In the genomic region with DNA sequence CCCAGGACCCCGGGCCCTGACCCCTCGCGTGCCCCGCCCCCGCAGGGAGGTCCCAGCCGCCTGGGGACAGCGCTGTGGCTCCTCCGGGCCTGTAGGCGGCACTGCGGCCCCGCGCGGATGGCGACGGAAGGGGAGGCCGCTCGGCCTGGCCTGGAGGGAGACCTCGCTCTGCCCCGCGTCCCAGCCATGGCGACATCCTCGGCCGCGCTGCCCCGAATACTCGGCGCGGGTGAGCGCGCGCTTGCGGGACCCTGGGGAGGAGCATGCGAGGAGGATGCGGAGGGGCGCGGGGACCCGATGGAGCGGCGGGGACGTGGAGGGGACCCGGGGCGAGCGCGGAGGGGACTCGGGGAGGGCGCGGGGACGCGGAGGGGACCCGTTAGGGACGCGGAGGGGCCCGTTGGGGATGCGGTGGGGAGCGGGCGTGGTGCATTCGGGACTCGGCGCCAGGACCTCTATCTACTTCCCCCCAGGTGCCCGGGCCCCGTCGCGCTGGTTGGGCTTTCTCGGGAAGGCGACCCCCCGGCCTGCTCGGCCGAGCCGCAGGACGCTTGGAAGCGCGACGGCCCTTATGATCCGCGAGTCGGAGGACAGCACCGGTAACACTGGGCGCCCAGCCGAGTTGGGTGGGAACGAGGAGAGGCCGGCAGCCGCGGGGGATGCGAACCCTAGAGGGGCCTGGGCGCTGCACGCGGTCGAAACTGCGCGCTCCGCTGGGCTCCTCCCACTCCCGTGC, we compare ENCODE assay signal across 8 cellular contexts. TPM values are rescaled to one million over a fixed set of nuclear protein-coding genes. Genes with fewer than 3 reads are reported as not detected.
DNase-seq lines count a peak whose midpoint lies in the region; ATAC-seq and TF ChIP-seq lines count a peak whose summit lies in the region.

TSS of gene MRPS2 (plus strand) at position 158 of the 736 bp plus-strand sequence. CDS start at position 187, 29 bp downstream.

- H3K4me1 ChIP-seq in CD4-positive, alpha-beta memory T cell (ENCODE audit: insufficient read depth, low read length), result peaks cover 29% of the 10 kb centered on the region
- H3K4me1 ChIP-seq in OCI-LY7 (ENCODE audit: insufficient read depth, low read length, poor library complexity, severe bottlenecking) (peaks cover 18% of the 10 kb centered on the region), muscle layer of colon (ENCODE audit: insufficient read depth, low read length) (peaks cover 14% of the 10 kb centered on the region)

- no peaks in the 10 kb centered on the region for H3K9me3 Mint-ChIP-seq in CD4-positive, alpha-beta memory T cell

- H3K27ac ChIP-seq in CD4-positive, alpha-beta memory T cell (ENCODE audit: low read depth, low read length), result peak within 1 kb of the TSS; percentile 60
- H3K27ac ChIP-seq in OCI-LY7 (ENCODE audit: low read depth, low read length, poor library complexity, severe bottlenecking), result peak within 1 kb of the TSS; percentile 39
- H3K27ac ChIP-seq in muscle layer of colon (ENCODE audit: low read depth, low read length), result peak within 1 kb of the TSS; percentile 79

- no peaks in the 10 kb centered on the region for H3K27me3 ChIP-seq in CD4-positive, alpha-beta memory T cell (ENCODE audit: insufficient read depth, low read length)
- no peaks in the 10 kb centered on the region for H3K27me3 ChIP-seq in muscle layer of colon (ENCODE audit: control insufficient read depth in 1 of 2, insufficient read depth in 2 of 2, low read length in 2 of 2)

- CTCF ChIA-PET in CD4-positive, alpha-beta memory T cell (lab: Charles Lee; ENCODE audit: partially characterized antibody), result no interaction called here
- CTCF ChIA-PET in OCI-LY7 (lab: Charles Lee; ENCODE audit: unreplicated experiment), result no interaction called here

- peak; percentile 65 for TF ChIP-seq POLR2A in erythroblast (IDR thresholded peaks at IDR 0.05; ENCODE audit: low read length)

- H3K4me3 Mint-ChIP-seq in CD4-positive, alpha-beta memory T cell, result peak within 1 kb of the TSS; percentile 83 to 94 (median 90)

- peak; percentile 79 for ATAC-seq in GM19397 (IDR thresholded peaks at IDR 0.05; ENCODE audit: unreplicated experiment)

- H3K9me2 ChIP-seq in OCI-LY7 (ENCODE audit: insufficient read depth, low read length), result no peaks in the 10 kb centered on the region

- peaks cover 1 to 3% of the 10 kb centered on the region in 2 donors for H3K27me3 Mint-ChIP-seq in CD4-positive, alpha-beta memory T cell

- H3K9ac ChIP-seq in muscle layer of colon (ENCODE audit: low read length), result peak within 1 kb of the TSS; percentile 61

- peaks cover 23% of the 10 kb centered on the region for H3K36me3 ChIP-seq in CD4-positive, alpha-beta memory T cell (ENCODE audit: insufficient read depth, low read length)
- H3K36me3 ChIP-seq in OCI-LY7 (ENCODE audit: insufficient read depth, low read length) (peaks cover 41% of the 10 kb centered on the region), muscle layer of colon (ENCODE audit: insufficient read depth, low read length) (peaks cover 37% of the 10 kb centered on the region)

- BruUV-seq in OCI-LY7 (replicated peaks; lab: Mats Ljungman, UMichigan), result no TSS peak

- H3K9me3 ChIP-seq in CD4-positive, alpha-beta memory T cell (ENCODE audit: control insufficient read depth in 1 of 2, low read length in 2 of 2), result no peaks in the 10 kb centered on the region
- H3K9me3 ChIP-seq in OCI-LY7 (ENCODE audit: low read length) (no peaks in the 10 kb centered on the region), muscle layer of colon (ENCODE audit: low read length) (no peaks in the 10 kb centered on the region)

- peak within 1 kb of the TSS; percentile 100 for H3K4me2 ChIP-seq in OCI-LY7 (ENCODE audit: low read length)

- intact Hi-C loops in CD4-positive, alpha-beta memory T cell (cut with micrococcal nuclease), result no loop called here
- intact Hi-C loops in OCI-LY7 (cut with micrococcal nuclease; ENCODE audit: unreplicated experiment), result no loop called here

- H2AFZ ChIP-seq in OCI-LY7 (ENCODE audit: low read length), result peak within 1 kb of the TSS; percentile 99

- H3K4me1 Mint-ChIP-seq in CD4-positive, alpha-beta memory T cell, result peaks cover 8 to 34% (median 22%) of the 10 kb centered on the region in 4 donors

- peak; percentile 75 to 86 (median 81) for DNase-seq in CD4-positive, alpha-beta memory T cell
- peak; percentile 89 for DNase-seq in HK-2 (ENCODE audit: unreplicated experiment)
- DNase-seq in OCI-LY7 (ENCODE audit: low spot score), result peak; percentile 89
- DNase-seq in activated T-cell treated with anti-CD3 and anti-CD28 coated beads for 48 hours (ENCODE audit: low read depth), result peak; percentile 87
- peak; percentile 90 to 93 for DNase-seq in erythroblast (lab: John Stamatoyannopoulos, UW)
- DNase-seq in stimulated activated CD8-positive, alpha-beta memory T cell treated with anti-CD3 and anti-CD28 coated beads, Interleukin-7, amount 100 ng/mL, for 1 hour (ENCODE audit: low read depth in 2 of 2), result peak; percentile 66 to 73

- TF ChIP-seq CTCF in OCI-LY7 (conservative IDR thresholded peaks at IDR 0.05; ENCODE audit: low read length), result peak; percentile 79

- peak within 1 kb of the TSS; percentile 53 to 96 (median 81) for H3K27ac Mint-ChIP-seq in CD4-positive, alpha-beta memory T cell

- peaks cover 18 to 27% of the 10 kb centered on the region in 2 donors for H3K36me3 Mint-ChIP-seq in CD4-positive, alpha-beta memory T cell

- POLR2A ChIA-PET in CD4-positive, alpha-beta memory T cell (lab: Charles Lee; ENCODE audit: partially characterized antibody), result interaction anchor here (1.2 to 1.5 kb wide), 2 partner anchors 20 to 1044 kb away, joined by 4 read pairs; no protein-coding TSS in a partner anchor
- POLR2A ChIA-PET in OCI-LY7 (lab: Charles Lee), result no interaction called here

- H3K4me3 ChIP-seq in CD4-positive, alpha-beta memory T cell (ENCODE audit: low read length in 2 of 2), result peak within 1 kb of the TSS; percentile 62 to 81
- H3K4me3 ChIP-seq in OCI-LY7 (ENCODE audit: low read depth, low read length, poor library complexity, severe bottlenecking), result peak within 1 kb of the TSS; percentile 89
- H3K4me3 ChIP-seq in muscle layer of colon (ENCODE audit: low read depth in 1 of 2, low read length in 2 of 2), result peak within 1 kb of the TSS; percentile 96 to 99

- no peaks in the 10 kb centered on the region for H4K20me1 ChIP-seq in OCI-LY7 (ENCODE audit: insufficient read depth, low read length)

- H3K79me2 ChIP-seq in OCI-LY7 (ENCODE audit: insufficient read depth, low read depth, low read length), result peaks cover 16% of the 10 kb centered on the region; the same call in 1 of the 2 replicates

RNA-seq across cellular contexts. Expression of gene MRPS2, which starts in this region (rescaled TPM):
- 10 to 100 TPM; 26.2 to 28.2 TPM for total RNA-seq in CD4-positive, alpha-beta memory T cell
- polyA plus RNA-seq in CD4-positive, alpha-beta memory T cell, result 10 to 100 TPM; 38.3 to 57.2 TPM
- 30.2 and 42.7 TPM in 2 replicates for total RNA-seq in OCI-LY7 (2014; rRNA removed; shearing (Covaris generic))
- 50.3 and 55.7 TPM in 2 replicates for total RNA-seq in OCI-LY7 (2022)

Comparison
In these comparisons a context has a peak if more than half of its experiments do, and no peak if none do; other contexts are left out.
1. Peak in every context shown above with its lines: DNase-seq, ATAC-seq, H3K4me3 ChIP-seq and H3K27ac ChIP-seq.